In the genomic region with DNA sequence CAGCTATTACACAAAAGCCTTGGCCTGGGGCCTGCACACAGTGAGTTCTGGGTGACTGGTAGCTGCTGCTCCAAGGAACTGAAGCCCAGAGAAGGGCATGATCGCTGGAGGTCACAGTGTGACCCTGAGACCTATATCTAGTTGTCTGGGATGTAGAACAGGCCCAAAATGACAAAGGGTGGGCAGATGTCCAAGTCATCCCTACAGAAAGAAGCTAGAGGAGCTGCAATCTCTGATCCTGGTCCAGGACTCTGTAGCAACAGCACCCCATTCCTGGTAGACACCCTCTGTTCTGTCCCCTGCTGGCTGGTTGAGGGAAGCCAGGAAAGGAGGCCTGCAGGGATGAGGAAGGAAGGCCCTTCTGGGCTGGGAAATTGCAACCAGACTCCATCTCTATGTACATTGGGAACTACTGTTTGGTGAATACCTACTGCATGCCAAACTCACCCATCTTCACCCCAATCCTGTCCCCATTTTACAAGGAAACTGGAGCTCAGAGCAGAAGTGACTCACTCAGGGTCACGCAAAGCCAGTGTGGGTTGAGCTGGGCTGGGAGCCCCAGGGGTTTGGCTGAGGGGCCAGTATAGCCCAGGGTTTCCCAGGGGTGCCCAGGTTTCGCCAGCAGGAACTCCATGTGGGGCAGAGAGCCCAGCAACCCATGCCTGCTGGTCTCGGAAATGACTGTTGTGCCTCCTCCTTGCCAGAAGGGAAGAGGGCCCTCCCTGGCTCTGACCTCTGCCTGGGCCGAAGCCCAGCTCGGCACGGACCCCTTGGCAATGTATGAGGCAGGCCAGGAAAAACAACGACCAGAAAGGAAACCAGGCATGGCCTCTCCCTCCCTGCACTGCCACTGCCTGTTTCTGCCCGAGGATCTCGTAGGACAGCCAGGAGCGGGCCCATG, we compare ENCODE assay signal across 1 cellular context.
TF ChIP-seq lines count a peak whose summit lies in the region.

No MANE protein-coding gene starts in this region.

TF ChIP-seq in Ishikawa, 13 proteins besides CTCF, POLR2A, EP300 and RAD21 (continued from another document):
- TF ChIP-seq, protein P1, sequence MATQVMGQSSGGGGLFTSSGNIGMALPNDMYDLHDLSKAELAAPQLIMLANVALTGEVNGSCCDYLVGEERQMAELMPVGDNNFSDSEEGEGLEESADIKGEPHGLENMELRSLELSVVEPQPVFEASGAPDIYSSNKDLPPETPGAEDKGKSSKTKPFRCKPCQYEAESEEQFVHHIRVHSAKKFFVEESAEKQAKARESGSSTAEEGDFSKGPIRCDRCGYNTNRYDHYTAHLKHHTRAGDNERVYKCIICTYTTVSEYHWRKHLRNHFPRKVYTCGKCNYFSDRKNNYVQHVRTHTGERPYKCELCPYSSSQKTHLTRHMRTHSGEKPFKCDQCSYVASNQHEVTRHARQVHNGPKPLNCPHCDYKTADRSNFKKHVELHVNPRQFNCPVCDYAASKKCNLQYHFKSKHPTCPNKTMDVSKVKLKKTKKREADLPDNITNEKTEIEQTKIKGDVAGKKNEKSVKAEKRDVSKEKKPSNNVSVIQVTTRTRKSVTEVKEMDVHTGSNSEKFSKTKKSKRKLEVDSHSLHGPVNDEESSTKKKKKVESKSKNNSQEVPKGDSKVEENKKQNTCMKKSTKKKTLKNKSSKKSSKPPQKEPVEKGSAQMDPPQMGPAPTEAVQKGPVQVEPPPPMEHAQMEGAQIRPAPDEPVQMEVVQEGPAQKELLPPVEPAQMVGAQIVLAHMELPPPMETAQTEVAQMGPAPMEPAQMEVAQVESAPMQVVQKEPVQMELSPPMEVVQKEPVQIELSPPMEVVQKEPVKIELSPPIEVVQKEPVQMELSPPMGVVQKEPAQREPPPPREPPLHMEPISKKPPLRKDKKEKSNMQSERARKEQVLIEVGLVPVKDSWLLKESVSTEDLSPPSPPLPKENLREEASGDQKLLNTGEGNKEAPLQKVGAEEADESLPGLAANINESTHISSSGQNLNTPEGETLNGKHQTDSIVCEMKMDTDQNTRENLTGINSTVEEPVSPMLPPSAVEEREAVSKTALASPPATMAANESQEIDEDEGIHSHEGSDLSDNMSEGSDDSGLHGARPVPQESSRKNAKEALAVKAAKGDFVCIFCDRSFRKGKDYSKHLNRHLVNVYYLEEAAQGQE (IDR thresholded peaks at IDR 0.05; ENCODE audit: low read depth): no peak
- TF ChIP-seq, protein P2, sequence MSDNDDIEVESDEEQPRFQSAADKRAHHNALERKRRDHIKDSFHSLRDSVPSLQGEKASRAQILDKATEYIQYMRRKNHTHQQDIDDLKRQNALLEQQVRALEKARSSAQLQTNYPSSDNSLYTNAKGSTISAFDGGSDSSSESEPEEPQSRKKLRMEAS (IDR thresholded peaks at IDR 0.05): no peak
- no peak for TF ChIP-seq TAF1 (IDR thresholded peaks at IDR 0.05; ENCODE audit: low read depth)
